In genomic region chr9:16071400-16071799, GRCh38 we compare ENCODE assay signal across 22 cellular contexts.
"Had no signal": no experiment of that assay in that cellular context is flagged by ENCODE, and none has a peak within 500 bp of the region (broad histone marks: within the 10 kb centered on the region; RNA-seq: fewer than 3 reads in every experiment).

No MANE protein-coding gene starts in this region.

- H3K9me3 ChIP-seq: SJSA1 had no signal

- H3K27me3 ChIP-seq: SJSA1 had no signal

- H3K4me3 ChIP-seq: SJSA1, SK-N-MC had no signal

- DNase-seq: KBM-7, MV-4-11, NCI-H1048, NCI-H1105 treated with DMSO at 0.1 percent for 48 hours, NCI-H1417 treated with DMSO at 0.1 percent for 48 hours, NCI-H146, NCI-H1694 treated with DMSO at 0.1 percent for 48 hours, NCI-H1930, NCI-H2081, NCI-H2107, NCI-H226, NCI-H446, NCI-H510A, NCI-H524 treated with DMSO at 0.1 percent for 48 hours, NCI-H69, NCI-H774, Right ventricle myocardium superior, RPMI8226, SIG-M5 had no signal

- H3K4me1 ChIP-seq: SJSA1 had no signal

- H3K27ac ChIP-seq: SJSA1, SK-N-MC had no signal

- FAIRE-seq: RCC 7860 had no signal

- H3K36me3 ChIP-seq: SJSA1 had no signal
